In the genomic region with DNA sequence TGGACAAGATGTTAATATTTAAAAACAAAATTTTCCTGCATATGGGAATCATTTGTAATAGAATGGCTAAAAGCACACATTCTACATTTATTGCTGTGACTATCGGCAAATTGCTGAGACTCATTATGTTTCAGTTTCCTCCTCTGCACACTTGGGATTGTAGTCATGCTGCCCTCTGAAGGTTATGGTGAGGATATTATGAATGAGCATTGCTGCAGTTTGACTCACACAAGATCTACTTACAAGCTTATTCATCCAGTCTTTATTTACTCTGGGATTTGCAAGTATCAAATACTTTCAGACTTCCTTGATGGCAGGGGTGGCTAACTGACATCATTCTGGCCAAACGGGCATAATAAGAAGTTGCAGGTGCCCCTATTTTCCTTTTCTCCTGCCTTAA, we compare ENCODE assay signal across 8 cellular contexts. TPM values are rescaled to one million over a fixed set of nuclear protein-coding genes. Genes with fewer than 3 reads are reported as not detected.
DNase-seq lines count a peak whose midpoint lies in the region; ATAC-seq, FAIRE-seq and TF ChIP-seq lines count a peak whose summit lies in the region.

No MANE protein-coding gene starts in this region.

- peak; percentile 34 for FAIRE-seq in pancreas (lab: Jason Lieb, UNC)

- H3K9me3 ChIP-seq in SJCRH30 (replicated peaks) (no peaks in the 10 kb centered on the region), pancreas (no peaks in the 10 kb centered on the region)

- H3K36me3 ChIP-seq in SJCRH30 = no peaks in the 10 kb centered on the region
- H3K36me3 ChIP-seq in pancreas = no peaks in the 10 kb centered on the region

- 18 to 24% methylated on average over 2 of the region's 2 CpGs for WGBS in pancreas, 2 donors

- H3K27me3 ChIP-seq in SJCRH30 = no peaks in the 10 kb centered on the region
- no peaks in the 10 kb centered on the region for H3K27me3 ChIP-seq in pancreas

- TF ChIP-seq CTCF in AG10803 (conservative IDR thresholded peaks at IDR 0.05; ENCODE audit: low read length) (peak; percentile 71), pancreas (IDR thresholded peaks at IDR 0.05) (peak in 3 of 4 donors; percentile 22 to 24 (median 24))

- peak; percentile 93 for DNase-seq in AG10803 (ENCODE audit: low read depth)
- DNase-seq in SJCRH30 = peak; percentile 18 to 54
- peak in 1 of 6 donors; percentile 23 for DNase-seq in pancreas
- no peak for DNase-seq in stimulated activated CD8-positive, alpha-beta memory T cell treated with anti-CD3 and anti-CD28 coated beads, Interleukin-4, amount 100 ng/mL, for 48 hours
- no peak for DNase-seq in activated T-cell treated with anti-CD3 and anti-CD28 coated beads, Interleukin-2, amount 50 U/mL, for 48 hours

- H3K4me3 ChIP-seq in AG10803 (ENCODE audit: low read length) = no peak overlapping the region
- H3K4me3 ChIP-seq in SJCRH30 = no peak overlapping the region
- no peak overlapping the region for H3K4me3 ChIP-seq in pancreas

- H3K27ac ChIP-seq in SJCRH30 (no peak overlapping the region), pancreas (no peak overlapping the region)

- intact Hi-C loops in pancreas (cut with DNase I) = loop anchor here in 2 of 3 donors (5.0 to 10.0 kb wide), 5 partner anchors 252 to 518 kb away; no protein-coding TSS in a partner anchor

- H3K4me1 ChIP-seq in SJCRH30 = no peaks in the 10 kb centered on the region
- no peaks in the 10 kb centered on the region for H3K4me1 ChIP-seq in pancreas

- peak; percentile 41 for ATAC-seq in GM18867 (IDR thresholded peaks at IDR 0.05; ENCODE audit: unreplicated experiment)
- ATAC-seq in esophagus mucosa = peak; percentile 93
- ATAC-seq in pancreas = peak; percentile 86 to 99 (median 96)
- ATAC-seq in HG02571 (IDR thresholded peaks at IDR 0.05; ENCODE audit: unreplicated experiment) = no peak

RNA-seq across cellular contexts. Expression of a gene that starts 9.5 kb away (rescaled TPM):
- 7.3 and 9.2 TPM in 2 replicates for total RNA-seq in SJCRH30 (2014; rRNA removed; shearing (Covaris generic))
- total RNA-seq in esophagus mucosa = 19.4 TPM
- total RNA-seq in pancreas = 10 to 100 TPM in 3 of 6 donors, 1 to 10 TPM in 3; 6.0 to 17.0 (median 10.8) TPM
- 10 to 100 TPM in 1 of 2 donors, 1 to 10 TPM in 1; 6.2 to 24.4 TPM for polyA plus RNA-seq in pancreas

Comparison
In these comparisons a context has a peak if more than half of its experiments do, and no peak if none do; other contexts are left out.
1. DNase-seq: peak in AG10803 (single experiment) and SJCRH30 (2 of 2); none in stimulated activated CD8-positive, alpha-beta memory T cell treated with anti-CD3 and anti-CD28 coated beads, Interleukin-4, amount 100 ng/mL, for 48 hours (single experiment) and activated T-cell treated with anti-CD3 and anti-CD28 coated beads, Interleukin-2, amount 50 U/mL, for 48 hours (0 of 2).